ENCODE assay signal across 8 cellular contexts in the genomic region with DNA sequence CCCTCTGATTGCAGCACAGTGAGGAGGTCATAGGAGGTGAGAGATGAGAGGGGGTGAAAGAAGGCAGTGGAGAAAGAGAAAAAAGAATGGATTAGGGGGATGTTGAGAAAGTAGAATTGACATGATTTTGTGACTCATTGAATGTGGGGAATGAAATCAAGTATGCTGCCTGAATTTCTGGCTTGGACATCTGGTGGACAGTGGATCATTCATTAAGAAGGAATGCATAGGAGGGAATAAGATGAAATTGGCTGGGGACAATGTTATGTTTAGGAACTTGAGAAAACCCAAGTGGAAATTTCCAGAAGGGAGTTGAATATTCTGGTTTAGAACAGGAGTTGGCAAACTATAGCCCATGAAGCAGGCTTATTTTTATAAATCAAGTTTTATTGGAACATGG. TPM values are rescaled to one million over a fixed set of nuclear protein-coding genes. Genes with fewer than 3 reads are reported as not detected.
DNase-seq lines count a peak whose midpoint lies in the region; ATAC-seq, FAIRE-seq and TF ChIP-seq lines count a peak whose summit lies in the region.
"Not testable (repeated sequence)": the region's sequence is repeated elsewhere in the genome, so short reads cannot be mapped to it uniquely, and the experiment has no call there.
"Had no signal": no experiment of that assay in that cellular context is flagged by ENCODE, and none has a peak within 500 bp of the region (broad histone marks: within the 10 kb centered on the region; RNA-seq: fewer than 3 reads in every experiment).

No MANE protein-coding gene starts in this region.

- TF ChIP-seq RAD21 in IMR-90 (IDR thresholded peaks at IDR 0.05; ENCODE audit: low read length), result not testable (repeated sequence)

- not testable (repeated sequence) for H4K5ac ChIP-seq in IMR-90 (ENCODE audit: low read depth, low read length)

- H2AK9ac ChIP-seq in IMR-90 (replicated peaks; ENCODE audit: low read depth, low read length, poor library complexity), result not testable (repeated sequence)

- H3K4me3 ChIP-seq in IMR-90 (ENCODE audit: insufficient read depth, low read depth, low read length); RWPE2 (ENCODE audit: severe bottlenecking): not testable (repeated sequence)

- not testable (repeated sequence) for DNase-seq in H54 (ENCODE audit: insufficient read length, low spot score); IMR-90; RWPE2 (ENCODE audit: low spot score); foreskin keratinocyte; omental fat pad (ENCODE audit: low spot score)

- ATAC-seq in IMR-90 (ENCODE audit: low read depth) (peak; percentile 83), RWPE2 (ENCODE audit: low read depth) (peak; percentile 65), SK-N-SH treated with all-trans-retinoic acid at 6 μM for 48 hours (peak; percentile 65), foreskin keratinocyte (peak; percentile 31), omental fat pad (ENCODE audit: low FRiP score) (peak; percentile 80)

- not testable (repeated sequence) for H3K4me1 ChIP-seq in IMR-90 (ENCODE audit: control insufficient read depth, insufficient read depth, low read length); RWPE2 (ENCODE audit: insufficient read depth, poor library complexity, severe bottlenecking); foreskin keratinocyte

- not testable (repeated sequence) for H3K4me2 ChIP-seq in IMR-90 (ENCODE audit: low read depth, low read length)

- not testable (repeated sequence) for H3K27me3 ChIP-seq in IMR-90 (ENCODE audit: control insufficient read depth, insufficient read depth, low read length); RWPE2 (ENCODE audit: insufficient read depth, poor library complexity, severe bottlenecking); foreskin keratinocyte

- not testable (repeated sequence) for H2AFZ ChIP-seq in IMR-90 (replicated peaks; ENCODE audit: low read length, poor library complexity)

- in situ Hi-C loops in IMR-90 (cut with MboI; ENCODE audit: low sequenced_read_pairs), result not testable (repeated sequence)

- not testable (repeated sequence) for H3K27ac ChIP-seq in IMR-90 (ENCODE audit: insufficient read depth, low read length); RWPE2 (ENCODE audit: poor library complexity, severe bottlenecking); foreskin keratinocyte

- CTCF ChIA-PET in IMR-90 (lab: Yijun Ruan, JAX), result not testable (repeated sequence)

- POLR2A ChIA-PET in IMR-90 (lab: Charles Lee; ENCODE audit: unreplicated experiment), result not testable (repeated sequence)

- not testable (repeated sequence) for TF ChIP-seq POLR2A in H54 (IDR thresholded peaks at IDR 0.05; ENCODE audit: low read depth, low read length); IMR-90 (IDR thresholded peaks at IDR 0.05; ENCODE audit: low read depth, low read length)

- not testable (repeated sequence) for H2AK5ac ChIP-seq in IMR-90 (ENCODE audit: low read depth, low read length)

- not testable (repeated sequence) for BruUV-seq in IMR-90 (replicated peaks; lab: Mats Ljungman, UMichigan)

- dilution Hi-C loops in IMR-90 (cut with HindIII; ENCODE audit: low sequenced_read_pairs, unreplicated experiment), result not testable (repeated sequence)

- not testable (repeated sequence) for H4K91ac ChIP-seq in IMR-90 (ENCODE audit: insufficient read depth, low read depth, low read length)

- H3K4ac ChIP-seq in IMR-90 (ENCODE audit: low read depth, low read length), result not testable (repeated sequence)

- H4K8ac ChIP-seq in IMR-90 (ENCODE audit: low read depth in 2 of 2, low read length in 2 of 2), result not testable (repeated sequence)

- intact Hi-C loops in IMR-90 (cut with micrococcal nuclease), result not testable (repeated sequence)

- H2BK15ac ChIP-seq in IMR-90 (ENCODE audit: low read depth, low read length), result not testable (repeated sequence)

- H2BK120ac ChIP-seq in IMR-90 (ENCODE audit: low read depth, low read length), result not testable (repeated sequence)

- H3K56ac ChIP-seq in IMR-90 (ENCODE audit: extremely low read depth, insufficient read depth, low read length), result not testable (repeated sequence)

- not testable (repeated sequence) for H3K14ac ChIP-seq in IMR-90 (replicated peaks; ENCODE audit: low read depth, low read length)

- H3K36me3 ChIP-seq in IMR-90 (ENCODE audit: control insufficient read depth, insufficient read depth, low read length); RWPE2 (ENCODE audit: low read depth): not testable (repeated sequence)

- H3K79me1 ChIP-seq in IMR-90 (ENCODE audit: low read depth in 1 of 2, low read length in 2 of 2), result not testable (repeated sequence)

- not testable (repeated sequence) for TF ChIP-seq CTCF in IMR-90 (conservative IDR thresholded peaks at IDR 0.05; ENCODE audit: low read depth, low read length); RWPE2 (IDR thresholded peaks at IDR 0.05; ENCODE audit: poor library complexity, severe bottlenecking); foreskin keratinocyte (conservative IDR thresholded peaks at IDR 0.05); omental fat pad (IDR thresholded peaks at IDR 0.05)

- H4K20me1 ChIP-seq in IMR-90 (ENCODE audit: insufficient read depth, low read length), result not testable (repeated sequence)

- H2BK5ac ChIP-seq in IMR-90 (ENCODE audit: low read depth, low read length, poor library complexity, severe bottlenecking), result not testable (repeated sequence)

- not testable (repeated sequence) for H3K23ac ChIP-seq in IMR-90 (ENCODE audit: low read depth, low read length)

- H3K9me1 ChIP-seq in IMR-90 (ENCODE audit: insufficient read depth, low read length), result not testable (repeated sequence)

- not testable (repeated sequence) for H3K9ac ChIP-seq in IMR-90 (ENCODE audit: low read depth, low read length)

- not testable (repeated sequence) for H3K9me3 ChIP-seq in IMR-90 (ENCODE audit: control insufficient read depth, insufficient read depth, low read length); RWPE2 (ENCODE audit: severe bottlenecking)

- peak; percentile 52 for FAIRE-seq in H54 (lab: Jason Lieb, UNC)

- not testable (repeated sequence) for H2BK20ac ChIP-seq in IMR-90 (ENCODE audit: low read depth, low read length)

- not testable (repeated sequence) for H3K18ac ChIP-seq in IMR-90 (ENCODE audit: low read depth, low read length)

RNA-seq across cellular contexts. Expression of a gene that starts 7.0 kb away (rescaled TPM):
- 0.18 and 0.28 TPM in 2 replicates for total RNA-seq in IMR-90 (2012; rRNA removed)
- 0.19 and 0.26 TPM in 2 replicates for polyA plus RNA-seq in IMR-90 (2012; rRNA removed)
- polyA plus RNA-seq in IMR-90 (2012; cell fraction: cytosol; rRNA removed), result not detected in 2 replicates
- polyA plus RNA-seq in IMR-90 (2012; cell fraction: nucleus; rRNA removed; ENCODE audit: low replicate concordance), result 0.11 and 2.4 TPM in 2 replicates
- total RNA-seq in foreskin keratinocyte, result 0.28 and 0.54 TPM in 2 replicates
- polyA plus RNA-seq in foreskin keratinocyte, result 0.22 and 0.49 TPM in 2 replicates
- total RNA-seq in omental fat pad, result 1 to 10 TPM in 2 of 4 donors, under 1 TPM in 1, not detected in 1; 0.84 to 8.0 (median 4.5) TPM
- total RNA-seq: Caco-2, Calu3 had no signal

Comparison
In these comparisons a context has a peak if more than half of its experiments do, and no peak if none do; other contexts are left out.
1. ATAC-seq: peak in every context shown above with its lines; median percentile 83 in IMR-90; 80 in omental fat pad; 65 in RWPE2; 65 in SK-N-SH treated with all-trans-retinoic acid at 6 μM for 48 hours; 31 in foreskin keratinocyte.